ENCODE assay signal across 8 cellular contexts in the genomic region with DNA sequence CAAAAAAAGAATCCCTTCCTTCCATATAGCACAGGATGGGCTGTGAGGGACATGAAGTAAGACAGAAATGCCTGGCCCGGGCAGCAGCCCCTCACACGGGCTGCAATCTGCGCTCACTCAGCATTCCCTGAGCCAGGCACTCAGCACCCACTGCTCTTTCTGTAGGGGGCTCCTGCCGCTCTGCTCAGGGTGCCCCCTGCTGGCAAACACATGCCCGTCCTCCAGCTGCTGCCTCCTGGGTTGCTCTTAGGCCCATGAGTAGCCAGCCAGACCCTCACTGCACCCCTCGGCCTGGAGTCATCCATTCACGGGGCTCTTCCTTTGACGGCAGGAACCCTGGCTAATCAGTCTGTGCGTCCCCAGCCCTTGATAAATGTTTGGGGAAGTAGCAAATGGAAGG. TPM values are rescaled to one million over a fixed set of nuclear protein-coding genes. Genes with fewer than 3 reads are reported as not detected.
DNase-seq lines count a peak whose midpoint lies in the region; ATAC-seq lines count a peak whose summit lies in the region.

No MANE protein-coding gene starts in this region.

- ATAC-seq in GM18861 (IDR thresholded peaks at IDR 0.05; ENCODE audit: unreplicated experiment) (no peak), GM21717 (IDR thresholded peaks at IDR 0.05; ENCODE audit: unreplicated experiment) (no peak)

- DNase-seq in activated gamma-delta T cell treated with Interleukin-2 at 50 U/mL for 16 hours, result peak; percentile 45
- no peak for DNase-seq in activated gamma-delta T cell (lab: John Stamatoyannopoulos, UW)
- peak; percentile 68 for DNase-seq in SK-MEL-5 (ENCODE audit: low read depth, low spot score)
- peak; percentile 26 for DNase-seq in cerebellar cortex (ENCODE audit: low spot score)
- DNase-seq in lung microvascular endothelial cell (ENCODE audit: low read depth in 2 of 2), result peak; percentile 45 to 80
- DNase-seq in NCI-H2081 treated with DMSO at 0.1 percent for 48 hours (lab: John Stamatoyannopoulos, UW), result no peak

- in situ Hi-C loops in SK-MEL-5 (cut with HindIII; ENCODE audit: low pct_unique_long_range_greater_than_20kb, low sequenced_read_pairs), result no loop called here

RNA-seq across cellular contexts. Expression of gene MCAT, which starts 6.9 kb away (rescaled TPM):
- 14.7 and 17.3 TPM in 2 replicates for total RNA-seq in SK-MEL-5 (2014; rRNA removed; shearing (Covaris generic))
- 28.7 and 32.4 TPM in 2 replicates for polyA plus RNA-seq in SK-MEL-5 (2015; cell fraction: cytosol; rRNA removed)
- 15.7 and 19.5 TPM in 2 replicates for polyA plus RNA-seq in SK-MEL-5 (2015; cell fraction: nucleus; rRNA removed)
- total RNA-seq in lung microvascular endothelial cell, result 6.3 and 7.9 TPM in 2 replicates

RNA-seq across cellular contexts. Expression of gene TSPO, which starts 15.1 kb away (rescaled TPM):
- total RNA-seq in SK-MEL-5 (2014; rRNA removed; shearing (Covaris generic)), result 227 and 244 TPM in 2 replicates
- 349 and 440 TPM in 2 replicates for polyA plus RNA-seq in SK-MEL-5 (2015; cell fraction: cytosol; rRNA removed)
- 49.3 and 55.4 TPM in 2 replicates for polyA plus RNA-seq in SK-MEL-5 (2015; cell fraction: nucleus; rRNA removed)
- total RNA-seq in lung microvascular endothelial cell, result 310 and 323 TPM in 2 replicates

RNA-seq across cellular contexts. Expression of gene BIK, which starts 25.7 kb away (rescaled TPM):
- total RNA-seq in SK-MEL-5 (2014; rRNA removed; shearing (Covaris generic)), result 8.0 and 9.2 TPM in 2 replicates
- polyA plus RNA-seq in SK-MEL-5 (2015; cell fraction: cytosol; rRNA removed), result 5.7 and 5.8 TPM in 2 replicates
- polyA plus RNA-seq in SK-MEL-5 (2015; cell fraction: nucleus; rRNA removed), result 0.35 and 0.52 TPM in 2 replicates
- 0.79 and 1.1 TPM in 2 replicates for total RNA-seq in lung microvascular endothelial cell

RNA-seq across cellular contexts. Expression of gene TTLL1, which starts 47.1 kb away (rescaled TPM):
- 5.8 and 6.2 TPM in 2 replicates for total RNA-seq in SK-MEL-5 (2014; rRNA removed; shearing (Covaris generic))
- polyA plus RNA-seq in SK-MEL-5 (2015; cell fraction: cytosol; rRNA removed), result 7.6 TPM in 2 replicates
- polyA plus RNA-seq in SK-MEL-5 (2015; cell fraction: nucleus; rRNA removed), result 1.7 and 2.3 TPM in 2 replicates
- total RNA-seq in lung microvascular endothelial cell, result 6.5 and 9.9 TPM in 2 replicates

RNA-seq across cellular contexts. Expression of gene TTLL12, which starts 50.7 kb away (rescaled TPM):
- total RNA-seq in SK-MEL-5 (2014; rRNA removed; shearing (Covaris generic)), result 68.9 and 79.4 TPM in 2 replicates
- 127 and 129 TPM in 2 replicates for polyA plus RNA-seq in SK-MEL-5 (2015; cell fraction: cytosol; rRNA removed)
- polyA plus RNA-seq in SK-MEL-5 (2015; cell fraction: nucleus; rRNA removed), result 62.7 and 63.5 TPM in 2 replicates
- 13.3 and 19.6 TPM in 2 replicates for total RNA-seq in lung microvascular endothelial cell

Comparison
In these comparisons a context has a peak if more than half of its experiments do, and no peak if none do; other contexts are left out.
1. DNase-seq: peak in activated gamma-delta T cell treated with Interleukin-2 at 50 U/mL for 16 hours (single experiment), SK-MEL-5 (single experiment), cerebellar cortex (single experiment) and lung microvascular endothelial cell (2 of 2); none in activated gamma-delta T cell (single experiment) and NCI-H2081 treated with DMSO at 0.1 percent for 48 hours (single experiment).